Comparison of ENCODE assay signal across 1 cellular context in the genomic region with DNA sequence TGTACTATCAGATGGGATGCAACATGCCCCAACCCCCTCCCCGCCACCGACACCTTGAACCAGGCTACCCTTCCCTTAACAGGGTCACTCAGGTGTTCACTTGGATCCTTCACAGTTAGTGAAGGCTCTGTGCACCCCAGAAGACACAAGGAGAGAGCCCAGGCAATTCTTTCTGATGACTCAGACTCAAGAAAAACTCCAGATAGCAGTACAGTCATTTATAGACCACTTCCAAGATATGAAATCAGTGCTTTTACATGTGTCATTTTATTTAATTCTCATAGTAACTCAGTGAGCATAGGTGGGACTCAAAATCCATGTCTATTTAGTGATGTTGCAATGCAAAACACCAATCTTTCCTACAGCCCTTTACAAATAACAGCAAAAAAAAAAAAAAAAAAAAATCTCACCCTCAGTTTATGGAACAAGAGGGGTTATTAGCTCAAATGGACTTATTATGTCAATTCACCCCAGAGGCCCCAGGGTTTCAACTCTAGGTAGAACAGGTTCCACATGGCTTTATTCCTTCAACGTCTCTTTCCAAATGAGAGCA.
TF ChIP-seq lines count a peak whose summit lies in the region.

No MANE protein-coding gene starts in this region.

TF ChIP-seq in HEK293, 187 proteins besides CTCF, POLR2A, EP300 and RAD21 (continued from another document):
- TF ChIP-seq ZNF248 (tag by site-specific recombination; IDR thresholded peaks at IDR 0.05) = no peak
- TF ChIP-seq, protein P1, sequence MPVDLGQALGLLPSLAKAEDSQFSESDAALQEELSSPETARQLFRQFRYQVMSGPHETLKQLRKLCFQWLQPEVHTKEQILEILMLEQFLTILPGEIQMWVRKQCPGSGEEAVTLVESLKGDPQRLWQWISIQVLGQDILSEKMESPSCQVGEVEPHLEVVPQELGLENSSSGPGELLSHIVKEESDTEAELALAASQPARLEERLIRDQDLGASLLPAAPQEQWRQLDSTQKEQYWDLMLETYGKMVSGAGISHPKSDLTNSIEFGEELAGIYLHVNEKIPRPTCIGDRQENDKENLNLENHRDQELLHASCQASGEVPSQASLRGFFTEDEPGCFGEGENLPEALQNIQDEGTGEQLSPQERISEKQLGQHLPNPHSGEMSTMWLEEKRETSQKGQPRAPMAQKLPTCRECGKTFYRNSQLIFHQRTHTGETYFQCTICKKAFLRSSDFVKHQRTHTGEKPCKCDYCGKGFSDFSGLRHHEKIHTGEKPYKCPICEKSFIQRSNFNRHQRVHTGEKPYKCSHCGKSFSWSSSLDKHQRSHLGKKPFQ (tag by site-specific recombination; IDR thresholded peaks at IDR 0.05) = no peak
- no peak for TF ChIP-seq ZNF792 (tag by site-specific recombination; IDR thresholded peaks at IDR 0.05)
- TF ChIP-seq ZNF560 (tag by site-specific recombination; IDR thresholded peaks at IDR 0.05; ENCODE audit: borderline replicate concordance) = no peak
- TF ChIP-seq ZNF600 (tag by site-specific recombination; IDR thresholded peaks at IDR 0.05) = no peak
